In the genomic region with DNA sequence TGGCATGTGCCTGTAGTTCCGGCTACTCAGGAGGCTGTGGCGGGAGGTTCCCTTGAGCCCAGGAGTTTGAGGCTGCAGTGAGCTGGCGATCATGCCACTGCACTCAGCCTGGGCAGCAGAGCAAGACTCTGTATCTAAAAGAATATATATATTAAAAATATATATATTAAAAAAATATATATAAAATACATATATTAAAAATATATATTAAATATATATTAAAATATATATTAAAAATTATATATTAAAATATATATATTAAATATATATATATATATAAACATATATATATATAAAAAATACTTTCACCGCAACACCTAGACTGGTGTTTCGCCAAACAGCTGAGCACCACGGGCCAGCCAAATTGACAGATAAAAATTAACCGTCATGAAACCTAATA, we compare ENCODE assay signal across 20 cellular contexts. TPM values are rescaled to one million over a fixed set of nuclear protein-coding genes. Genes with fewer than 3 reads are reported as not detected.
A peak's percentile ranks its signal among the peaks of the same experiment; 100 is the strongest.
DNase-seq lines count a peak whose midpoint lies in the region; ATAC-seq and TF ChIP-seq lines count a peak whose summit lies in the region.
"Had no signal": no experiment of that assay in that cellular context is flagged by ENCODE, and none has a peak within 500 bp of the region (broad histone marks: within the 10 kb centered on the region; RNA-seq: fewer than 3 reads in every experiment).

No MANE protein-coding gene starts in this region.

- no peak overlapping the region for H3K4me3 ChIP-seq in Peyer's patch
- H3K4me3 ChIP-seq: A549 had no signal

- no peak for TF ChIP-seq POLR2A in Peyer's patch (IDR thresholded peaks at IDR 0.05)

- no peak overlapping the region for H3K4me3 Mint-ChIP-seq in dendritic cell treated with granulocyte-macrophage colony-stimulating factor and Interleukin-4, amounts not matched to agents 40 ng/mL and 50 ng/mL, for 4 days
- H3K4me3 Mint-ChIP-seq in natural killer cell treated with Interleukin-12 subunit alpha and Interleukin-12 subunit beta and Interleukin-15 and Interleukin-18, amount 100 ng/mL, for 72 hours: peak overlapping the region; percentile 56
- H3K4me3 Mint-ChIP-seq: CD4-positive, alpha-beta T cell; HFFc6 had no signal

- H3K9me3 Mint-ChIP-seq in dendritic cell treated with granulocyte-macrophage colony-stimulating factor and Interleukin-4, amounts not matched to agents 40 ng/mL and 50 ng/mL, for 4 days: peaks cover 7% of the 10 kb centered on the region
- no peaks in the 10 kb centered on the region for H3K9me3 Mint-ChIP-seq in natural killer cell treated with Interleukin-12 subunit alpha and Interleukin-12 subunit beta and Interleukin-15 and Interleukin-18, amount 100 ng/mL, for 72 hours
- H3K9me3 Mint-ChIP-seq: CD4-positive, alpha-beta T cell; HFFc6 had no signal

- intact Hi-C loops in dendritic cell treated with granulocyte-macrophage colony-stimulating factor and Interleukin-4, amounts not matched to agents 40 ng/mL and 50 ng/mL, for 4 days (cut with micrococcal nuclease): no loop called here

- peaks cover 0 to 98% (median 0%) of the 10 kb centered on the region in 3 donors for H3K36me3 ChIP-seq in Peyer's patch

- no peaks in the 10 kb centered on the region for H3K27me3 ChIP-seq in Peyer's patch

- H3K27ac ChIP-seq in Peyer's patch: no peak overlapping the region
- H3K27ac ChIP-seq: A549, C4-2B had no signal

- no peaks in the 10 kb centered on the region for H3K9me3 ChIP-seq in Peyer's patch
- H3K9me3 ChIP-seq: A549, Caco-2 had no signal

- H3K36me3 Mint-ChIP-seq in dendritic cell treated with granulocyte-macrophage colony-stimulating factor and Interleukin-4, amounts not matched to agents 40 ng/mL and 50 ng/mL, for 4 days (ENCODE audit: low read depth): peaks cover 100% of the 10 kb centered on the region
- H3K36me3 Mint-ChIP-seq in natural killer cell treated with Interleukin-12 subunit alpha and Interleukin-12 subunit beta and Interleukin-15 and Interleukin-18, amount 100 ng/mL, for 72 hours: peaks cover 22% of the 10 kb centered on the region

- peak overlapping the region; percentile 21 for H3K27ac Mint-ChIP-seq in dendritic cell treated with granulocyte-macrophage colony-stimulating factor and Interleukin-4, amounts not matched to agents 40 ng/mL and 50 ng/mL, for 4 days
- peak overlapping the region in 1 of 2 donors; percentile 75 for H3K27ac Mint-ChIP-seq in natural killer cell treated with Interleukin-12 subunit alpha and Interleukin-12 subunit beta and Interleukin-15 and Interleukin-18, amount 100 ng/mL, for 72 hours
- H3K27ac Mint-ChIP-seq: CD4-positive, alpha-beta T cell; HFFc6 had no signal

- H3K27me3 Mint-ChIP-seq in dendritic cell treated with granulocyte-macrophage colony-stimulating factor and Interleukin-4, amounts not matched to agents 40 ng/mL and 50 ng/mL, for 4 days: no peaks in the 10 kb centered on the region
- no peaks in the 10 kb centered on the region for H3K27me3 Mint-ChIP-seq in natural killer cell treated with Interleukin-12 subunit alpha and Interleukin-12 subunit beta and Interleukin-15 and Interleukin-18, amount 100 ng/mL, for 72 hours
- H3K27me3 Mint-ChIP-seq: CD4-positive, alpha-beta T cell had no signal

- no peak for ATAC-seq in natural killer cell treated with Interleukin-12 subunit alpha and Interleukin-12 subunit beta and Interleukin-15 and Interleukin-18, amount 100 ng/mL, for 72 hours
- ATAC-seq in GM19463 (IDR thresholded peaks at IDR 0.05; ENCODE audit: unreplicated experiment): no peak
- ATAC-seq: A549, HCT116 had no signal

- H3K4me1 Mint-ChIP-seq in dendritic cell treated with granulocyte-macrophage colony-stimulating factor and Interleukin-4, amounts not matched to agents 40 ng/mL and 50 ng/mL, for 4 days (ENCODE audit: low read depth): peaks cover 18% of the 10 kb centered on the region
- H3K4me1 Mint-ChIP-seq in natural killer cell treated with Interleukin-12 subunit alpha and Interleukin-12 subunit beta and Interleukin-15 and Interleukin-18, amount 100 ng/mL, for 72 hours (ENCODE audit: low read depth in 2 of 2): peaks cover 51 to 54% of the 10 kb centered on the region in 2 donors

- peaks cover 0 to 11% (median 3%) of the 10 kb centered on the region in 4 donors for H3K4me1 ChIP-seq in Peyer's patch
- H3K4me1 ChIP-seq: A549, Caco-2 had no signal

- DNase-seq in Peyer's patch (peak in 2 of 3 donors; percentile 19 to 34), T-helper 2 cell (no peak)
- no peak for DNase-seq in natural killer cell treated with Interleukin-12 subunit alpha and Interleukin-12 subunit beta and Interleukin-15 and Interleukin-18, amount 100 ng/mL, for 72 hours (ENCODE audit: low spot score)
- DNase-seq in stimulated activated CD4-positive, alpha-beta T cell treated with anti-CD3 and anti-CD28 coated beads, Interleukin-15, amount 100 ng/mL, for 24 hours: no peak
- DNase-seq: AML-193; Caco-2; CD4-positive, alpha-beta T cell; DMS153; DMS79; GF-D8; GOT3; H7; HFFc6; IMR-90 had no signal

- no peak for TF ChIP-seq CTCF in Peyer's patch (IDR thresholded peaks at IDR 0.05)

RNA-seq across cellular contexts. Expression of gene TTC38, which starts 8.8 kb away (rescaled TPM):
- total RNA-seq in Peyer's patch: 100 to 1,000 TPM; 173 to 606 (median 587) TPM
- total RNA-seq in natural killer cell treated with Interleukin-12 subunit alpha and Interleukin-12 subunit beta and Interleukin-15 and Interleukin-18, amount 100 ng/mL, for 72 hours: 10 to 100 TPM; 63.7 to 64.2 TPM

RNA-seq across cellular contexts. Expression of gene PKDREJ, which starts 13.4 kb away (rescaled TPM):
- total RNA-seq in Peyer's patch: 1 to 10 TPM in 1 of 4 donors, under 1 TPM in 2, not detected in 1; 0.13 to 1.3 (median 0.35) TPM
- total RNA-seq in natural killer cell treated with Interleukin-12 subunit alpha and Interleukin-12 subunit beta and Interleukin-15 and Interleukin-18, amount 100 ng/mL, for 72 hours: under 1 TPM in 1 of 2 donors, not detected in 1; 0.07 TPM
- total RNA-seq: Caco-2; CD4-positive, alpha-beta T cell; Daoy; HFFc6; IMR-90 had no signal

RNA-seq across cellular contexts. Expression of gene GTSE1, which starts 20.1 kb away (rescaled TPM):
- total RNA-seq in Peyer's patch: 10 to 100 TPM in 1 of 4 donors, 1 to 10 TPM in 3; 2.3 to 14.9 (median 5.9) TPM
- 10 to 100 TPM; 34.6 to 90.2 TPM for total RNA-seq in natural killer cell treated with Interleukin-12 subunit alpha and Interleukin-12 subunit beta and Interleukin-15 and Interleukin-18, amount 100 ng/mL, for 72 hours

RNA-seq across cellular contexts. Expression of gene CDPF1, which starts 26.5 kb away (rescaled TPM):
- total RNA-seq in Peyer's patch: 10 to 100 TPM in 3 of 4 donors, 1 to 10 TPM in 1; 7.0 to 23.9 (median 12.1) TPM
- 10 to 100 TPM in 1 of 2 donors, 1 to 10 TPM in 1; 8.2 to 10.7 TPM for total RNA-seq in natural killer cell treated with Interleukin-12 subunit alpha and Interleukin-12 subunit beta and Interleukin-15 and Interleukin-18, amount 100 ng/mL, for 72 hours

RNA-seq across cellular contexts. Expression of gene TRMU, which starts 59.0 kb away (rescaled TPM):
- 100 to 1,000 TPM in 1 of 4 donors, 10 to 100 TPM in 3; 35.2 to 101 (median 83.3) TPM for total RNA-seq in Peyer's patch
- total RNA-seq in natural killer cell treated with Interleukin-12 subunit alpha and Interleukin-12 subunit beta and Interleukin-15 and Interleukin-18, amount 100 ng/mL, for 72 hours: 100 to 1,000 TPM in 1 of 2 donors, 10 to 100 TPM in 1; 72.7 to 135 TPM

Comparison
In these comparisons a context has a peak if more than half of its experiments do, and no peak if none do; other contexts are left out.
1. DNase-seq: peak in Peyer's patch (2 of 3); none in natural killer cell treated with Interleukin-12 subunit alpha and Interleukin-12 subunit beta and Interleukin-15 and Interleukin-18, amount 100 ng/mL, for 72 hours (single experiment), stimulated activated CD4-positive, alpha-beta T cell treated with anti-CD3 and anti-CD28 coated beads, Interleukin-15, amount 100 ng/mL, for 24 hours (single experiment) and T-helper 2 cell (0 of 5).